2 cellular contexts compared by ENCODE assay signal in the genomic region with DNA sequence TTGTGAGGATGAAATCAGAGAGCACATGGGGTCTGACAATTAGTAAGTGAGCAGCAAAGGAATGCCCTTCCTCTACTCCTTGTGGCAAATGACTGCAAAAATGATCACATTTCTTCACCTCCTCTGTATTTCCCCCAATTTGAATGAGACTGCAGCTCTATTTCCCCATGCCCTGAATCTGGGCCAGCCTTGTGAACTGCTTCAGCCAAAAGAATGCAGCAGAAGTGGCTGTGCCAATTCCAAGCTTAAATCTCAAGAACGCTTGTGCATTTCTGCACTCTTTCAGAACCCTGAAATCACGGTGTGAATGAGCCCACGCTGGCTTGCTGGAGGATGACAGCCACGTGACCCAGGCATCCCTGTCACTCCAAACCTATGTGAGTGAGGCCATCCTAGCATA.
TF ChIP-seq lines count a peak whose summit lies in the region.

No MANE protein-coding gene starts in this region.

TF ChIP-seq in IMR-90, 13 proteins besides CTCF, POLR2A, EP300 and RAD21:
- TF ChIP-seq, protein P1, sequence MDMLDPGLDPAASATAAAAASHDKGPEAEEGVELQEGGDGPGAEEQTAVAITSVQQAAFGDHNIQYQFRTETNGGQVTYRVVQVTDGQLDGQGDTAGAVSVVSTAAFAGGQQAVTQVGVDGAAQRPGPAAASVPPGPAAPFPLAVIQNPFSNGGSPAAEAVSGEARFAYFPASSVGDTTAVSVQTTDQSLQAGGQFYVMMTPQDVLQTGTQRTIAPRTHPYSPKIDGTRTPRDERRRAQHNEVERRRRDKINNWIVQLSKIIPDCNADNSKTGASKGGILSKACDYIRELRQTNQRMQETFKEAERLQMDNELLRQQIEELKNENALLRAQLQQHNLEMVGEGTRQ (IDR thresholded peaks at IDR 0.05; ENCODE audit: low read depth, low read length), result no peak
- TF ChIP-seq MAZ (IDR thresholded peaks at IDR 0.05; ENCODE audit: borderline replicate concordance, low read depth, low read length) (no peak), CEBPB (IDR thresholded peaks at IDR 0.05; ENCODE audit: low read depth, low read length) (no peak), BHLHE40 (IDR thresholded peaks at IDR 0.05; ENCODE audit: low read depth, low read length) (no peak), SMC3 (IDR thresholded peaks at IDR 0.05; ENCODE audit: low read depth, low read length) (no peak), RFX5 (IDR thresholded peaks at IDR 0.05; ENCODE audit: low read depth, low read length) (no peak), MAFK (IDR thresholded peaks at IDR 0.05; ENCODE audit: low read depth, low read length) (no peak), FOS (IDR thresholded peaks at IDR 0.05; ENCODE audit: low read depth, low read length) (no peak), MXI1 (IDR thresholded peaks at IDR 0.05; ENCODE audit: borderline replicate concordance, low read depth, low read length) (no peak)
- TF ChIP-seq, protein P2, sequence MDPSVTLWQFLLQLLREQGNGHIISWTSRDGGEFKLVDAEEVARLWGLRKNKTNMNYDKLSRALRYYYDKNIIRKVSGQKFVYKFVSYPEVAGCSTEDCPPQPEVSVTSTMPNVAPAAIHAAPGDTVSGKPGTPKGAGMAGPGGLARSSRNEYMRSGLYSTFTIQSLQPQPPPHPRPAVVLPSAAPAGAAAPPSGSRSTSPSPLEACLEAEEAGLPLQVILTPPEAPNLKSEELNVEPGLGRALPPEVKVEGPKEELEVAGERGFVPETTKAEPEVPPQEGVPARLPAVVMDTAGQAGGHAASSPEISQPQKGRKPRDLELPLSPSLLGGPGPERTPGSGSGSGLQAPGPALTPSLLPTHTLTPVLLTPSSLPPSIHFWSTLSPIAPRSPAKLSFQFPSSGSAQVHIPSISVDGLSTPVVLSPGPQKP (IDR thresholded peaks at IDR 0.05; ENCODE audit: borderline replicate concordance, low read depth, low read length), result no peak

TF ChIP-seq in endothelial cell of umbilical vein, 7 proteins besides CTCF, POLR2A, EP300 and RAD21:
- TF ChIP-seq JUN (IDR thresholded peaks at IDR 0.05; ENCODE audit: borderline replicate concordance, insufficient read depth, insufficient read length, low read depth) (no peak), FOS (IDR thresholded peaks at IDR 0.05; ENCODE audit: borderline replicate concordance, insufficient read depth, low read length) (no peak), MYC (IDR thresholded peaks at IDR 0.05; ENCODE audit: low read depth, low read length) (no peak), POLR2AphosphoS5 (IDR thresholded peaks at IDR 0.05; ENCODE audit: insufficient read depth, low read depth, low read length) (no peak), GATA2 (IDR thresholded peaks at IDR 0.05; ENCODE audit: insufficient read depth, insufficient read length, low read depth, low read length) (no peak), EZH2 (IDR thresholded peaks at IDR 0.05; ENCODE audit: borderline replicate concordance, low read depth, low read length, severe bottlenecking) (no peak)
- TF ChIP-seq, protein P3, sequence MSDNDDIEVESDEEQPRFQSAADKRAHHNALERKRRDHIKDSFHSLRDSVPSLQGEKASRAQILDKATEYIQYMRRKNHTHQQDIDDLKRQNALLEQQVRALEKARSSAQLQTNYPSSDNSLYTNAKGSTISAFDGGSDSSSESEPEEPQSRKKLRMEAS (IDR thresholded peaks at IDR 0.05; ENCODE audit: insufficient read depth, insufficient read length), result no peak
